Comparison of ENCODE assay signal across 9 cellular contexts in genomic region chr11:67483498-67483798, GRCh38. TPM values are rescaled to one million over a fixed set of nuclear protein-coding genes. Genes with fewer than 3 reads are reported as not detected.
A peak's percentile ranks its signal among the peaks of the same experiment; 100 is the strongest.
DNase-seq lines count a peak whose midpoint lies in the region; ATAC-seq and TF ChIP-seq lines count a peak whose summit lies in the region.
"Had no signal": no experiment of that assay in that cellular context is flagged by ENCODE, and none has a peak within 500 bp of the region (broad histone marks: within the 10 kb centered on the region; RNA-seq: fewer than 3 reads in every experiment).

No MANE protein-coding gene starts in this region.

- in situ Hi-C loops in GM23248 (cut with MboI), result no loop called here

- H3K9me3 ChIP-seq in GM23248 (ENCODE audit: low read depth) (no peaks in the 10 kb centered on the region), WERI-Rb-1 (ENCODE audit: severe bottlenecking) (peaks cover 5% of the 10 kb centered on the region)

- DNase-seq in GM23248 (no peak), WERI-Rb-1 (no peak), foreskin fibroblast (no peak), omental fat pad (ENCODE audit: low spot score) (no peak)
- DNase-seq in central memory CD4-positive, alpha-beta T cell, result no peak

- TF ChIP-seq CTCF in WERI-Rb-1 (IDR thresholded peaks at IDR 0.05; ENCODE audit: low read depth, low read length), result no peak
- no peak for TF ChIP-seq CTCF in foreskin fibroblast (IDR thresholded peaks at IDR 0.05; ENCODE audit: low read depth, low read length)
- TF ChIP-seq CTCF in omental fat pad (IDR thresholded peaks at IDR 0.05), result no peak

- H3K4me2 ChIP-seq in GM23248 (ENCODE audit: unreplicated experiment), result peak overlapping the region; percentile 95

- peak overlapping the region; percentile 97 for H2AFZ ChIP-seq in GM23248

- 61 to 65% methylated on average over 8 of the region's 8 CpGs for WGBS in GM23248 (ENCODE audit: low coverage in 1 of 2, low lambda C conversion rate in 2 of 2, missing lambda C conversion rate in 2 of 2), 2 experiments

- peaks cover 24% of the 10 kb centered on the region for H3K79me2 ChIP-seq in GM23248 (ENCODE audit: insufficient read depth)

- ATAC-seq in GM21737 (IDR thresholded peaks at IDR 0.05; ENCODE audit: unreplicated experiment), result no peak
- ATAC-seq in HG03159 (IDR thresholded peaks at IDR 0.05; ENCODE audit: unreplicated experiment), result no peak
- ATAC-seq in omental fat pad (ENCODE audit: low FRiP score), result no peak

- H3F3A ChIP-seq in GM23248 (ENCODE audit: insufficient read depth), result no peaks in the 10 kb centered on the region

- no peaks in the 10 kb centered on the region for H3K36me3 ChIP-seq in GM23248 (ENCODE audit: low read depth)
- peaks cover 20% of the 10 kb centered on the region for H3K36me3 ChIP-seq in WERI-Rb-1

- peak overlapping the region; percentile 85 for H3K4me3 ChIP-seq in GM23248
- H3K4me3 ChIP-seq in WERI-Rb-1 (ENCODE audit: low read depth, low read length), result peak overlapping the region; percentile 74
- peak overlapping the region; percentile 59 to 73 for H3K4me3 ChIP-seq in foreskin fibroblast (ENCODE audit: low read depth in 1 of 2, low read length in 2 of 2)
- peak overlapping the region; percentile 30 to 50 (median 44) for H3K4me3 ChIP-seq in skin epidermis

- H3K27ac ChIP-seq in GM23248 (no peak overlapping the region), WERI-Rb-1 (peak overlapping the region; percentile 85), skin epidermis (peak overlapping the region in 20 of 21 experiments; percentile 20 to 96 (median 84))

- peaks cover 7% of the 10 kb centered on the region; the same call in 1 of the 2 replicates for H3K4me1 ChIP-seq in GM23248 (ENCODE audit: insufficient read depth)

- peak overlapping the region; percentile 86 for H3K9ac ChIP-seq in GM23248

- H4K20me1 ChIP-seq in GM23248 (ENCODE audit: insufficient read depth), result no peaks in the 10 kb centered on the region

- H3K27me3 ChIP-seq in GM23248 (replicated peaks; ENCODE audit: insufficient read depth), result no peaks in the 10 kb centered on the region
- no peaks in the 10 kb centered on the region for H3K27me3 ChIP-seq in WERI-Rb-1 (ENCODE audit: insufficient read depth, low read depth, severe bottlenecking)

- no peaks in the 10 kb centered on the region for H3K9me2 ChIP-seq in GM23248 (ENCODE audit: insufficient read depth)

RNA-seq across cellular contexts. Expression of gene AIP, which starts 0.6 kb away (rescaled TPM):
- total RNA-seq in GM23248 (2014; rRNA removed; shearing (Covaris generic)), result 46.4 and 58.5 TPM in 2 replicates
- 56.1 and 57.3 TPM in 2 replicates for polyA plus RNA-seq in GM23248 (2016; fragmentation: Nextera tagmentation; extraction: Ambion mirVana)
- total RNA-seq in omental fat pad, result 10 to 100 TPM; 51.2 to 67.5 (median 62.1) TPM

RNA-seq across cellular contexts. Expression of gene TMEM134, which starts 14.4 kb away (rescaled TPM):
- total RNA-seq in GM23248 (2014; rRNA removed; shearing (Covaris generic)), result 13.4 and 67.2 TPM in 2 replicates
- 99.3 and 103 TPM in 2 replicates for polyA plus RNA-seq in GM23248 (2016; fragmentation: Nextera tagmentation; extraction: Ambion mirVana)
- total RNA-seq in omental fat pad, result 10 to 100 TPM; 33.6 to 56.6 (median 44.0) TPM

RNA-seq across cellular contexts. Expression of gene PITPNM1, which starts 21.7 kb away (rescaled TPM):
- total RNA-seq in GM23248 (2014; rRNA removed; shearing (Covaris generic)), result 30.7 and 31.2 TPM in 2 replicates
- polyA plus RNA-seq in GM23248 (2016; fragmentation: Nextera tagmentation; extraction: Ambion mirVana), result 10.8 and 12.1 TPM in 2 replicates
- total RNA-seq in omental fat pad, result 10 to 100 TPM; 15.0 to 58.2 (median 26.6) TPM

RNA-seq across cellular contexts. Expression of gene CDK2AP2, which starts 24.5 kb away (rescaled TPM):
- 20.5 and 29.6 TPM in 2 replicates for total RNA-seq in GM23248 (2014; rRNA removed; shearing (Covaris generic))
- polyA plus RNA-seq in GM23248 (2016; fragmentation: Nextera tagmentation; extraction: Ambion mirVana), result 54.1 and 55.2 TPM in 2 replicates
- total RNA-seq in omental fat pad, result 10 to 100 TPM; 23.5 to 50.5 (median 34.7) TPM

RNA-seq across cellular contexts. Expression of gene CABP4, which starts 28.3 kb away (rescaled TPM):
- total RNA-seq in GM23248 (2014; rRNA removed; shearing (Covaris generic)), result not detected in 2 replicates
- not detected in 2 replicates for polyA plus RNA-seq in GM23248 (2016; fragmentation: Nextera tagmentation; extraction: Ambion mirVana)
- total RNA-seq in omental fat pad, result 1 to 10 TPM in 3 of 4 donors, under 1 TPM in 1; 0.65 to 4.6 (median 3.0) TPM
- total RNA-seq: RPMI7951 had no signal
